28 cellular contexts compared by ENCODE assay signal in the genomic region with DNA sequence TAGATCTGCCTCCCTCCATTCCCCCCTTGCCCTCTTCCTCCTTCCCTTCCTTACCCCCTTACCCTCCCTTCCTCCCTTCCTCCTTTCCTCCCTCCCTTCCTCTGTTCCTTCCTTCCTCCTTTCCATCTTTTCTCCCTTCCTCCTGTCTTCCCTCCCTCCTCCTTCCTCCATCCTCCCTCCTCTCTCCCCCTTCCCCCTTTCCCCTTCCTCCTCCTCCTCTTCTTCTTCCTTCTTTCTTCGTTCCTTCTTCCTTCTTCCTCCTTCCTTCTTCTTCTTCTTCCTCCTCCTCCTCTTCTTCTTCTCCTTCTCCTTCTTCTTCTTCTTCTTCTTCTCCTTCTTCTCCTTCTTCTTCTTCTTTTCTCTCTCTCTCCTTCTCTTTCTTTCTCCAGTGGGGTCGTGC. TPM values are rescaled to one million over a fixed set of nuclear protein-coding genes. Genes with fewer than 3 reads are reported as not detected.
"Had no signal": no experiment of that assay in that cellular context is flagged by ENCODE, and none has a peak within 500 bp of the region (broad histone marks: within the 10 kb centered on the region; RNA-seq: fewer than 3 reads in every experiment).

No MANE protein-coding gene starts in this region.

- DNase-seq: colonic mucosa; cortex of kidney; dermis blood vessel endothelial cell; effector CD4-positive, alpha-beta T cell; effector memory CD4-positive, alpha-beta T cell; foreskin keratinocyte; heart left ventricle; hypothalamus; immature natural killer cell; islet precursor cell; kidney; kidney glomerular epithelial cell; left colon; left lung; left ventricle myocardium superior; lower lobe of right lung; mesenchymal stem cell; mucosa of descending colon; naive B cell had no signal

- H3K27me3 ChIP-seq: colonic mucosa, esophagus muscularis mucosa, gastroesophageal sphincter, heart left ventricle, hepatocyte, left lung had no signal

- H3K79me2 ChIP-seq: hepatocyte had no signal

- H2AFZ ChIP-seq: hepatocyte had no signal

- ATAC-seq: foreskin keratinocyte, gastroesophageal sphincter, heart left ventricle, left colon, left lung, left ventricle myocardium superior, lower lobe of right lung, mucosa of descending colon had no signal

- FAIRE-seq: endothelial cell of umbilical vein, frontal cortex, kidney had no signal

- H3K9me3 ChIP-seq: colonic mucosa, esophagus muscularis mucosa, gastroesophageal sphincter, heart left ventricle, left lung, lower lobe of right lung, mucosa of descending colon had no signal

- H3K4me1 ChIP-seq: colonic mucosa, foreskin keratinocyte, gastroesophageal sphincter, left lung, lower lobe of right lung had no signal

- H3K4me2 ChIP-seq: hepatocyte had no signal

- H3K36me3 ChIP-seq: colonic mucosa, esophagus muscularis mucosa, gastroesophageal sphincter, lower lobe of right lung had no signal

- H3K4me3 ChIP-seq: colonic mucosa, dorsolateral prefrontal cortex, esophagus muscularis mucosa, gastroesophageal sphincter, heart left ventricle, hepatocyte, left lung, lower lobe of right lung, mucosa of descending colon had no signal

- H3K27ac ChIP-seq: colonic mucosa, esophagus muscularis mucosa, foreskin keratinocyte, gastroesophageal sphincter, heart left ventricle, hepatocyte, left lung, lower lobe of right lung had no signal

RNA-seq across cellular contexts. Expression of gene MRC1, which starts 57.9 kb away (rescaled TPM):
- total RNA-seq: epithelial cell of proximal tubule, fibroblast of lung, mesothelial cell of epicardium had no signal
- polyA plus RNA-seq: foreskin keratinocyte, immature natural killer cell had no signal
